8 cellular contexts compared by ENCODE assay signal in the genomic region with DNA sequence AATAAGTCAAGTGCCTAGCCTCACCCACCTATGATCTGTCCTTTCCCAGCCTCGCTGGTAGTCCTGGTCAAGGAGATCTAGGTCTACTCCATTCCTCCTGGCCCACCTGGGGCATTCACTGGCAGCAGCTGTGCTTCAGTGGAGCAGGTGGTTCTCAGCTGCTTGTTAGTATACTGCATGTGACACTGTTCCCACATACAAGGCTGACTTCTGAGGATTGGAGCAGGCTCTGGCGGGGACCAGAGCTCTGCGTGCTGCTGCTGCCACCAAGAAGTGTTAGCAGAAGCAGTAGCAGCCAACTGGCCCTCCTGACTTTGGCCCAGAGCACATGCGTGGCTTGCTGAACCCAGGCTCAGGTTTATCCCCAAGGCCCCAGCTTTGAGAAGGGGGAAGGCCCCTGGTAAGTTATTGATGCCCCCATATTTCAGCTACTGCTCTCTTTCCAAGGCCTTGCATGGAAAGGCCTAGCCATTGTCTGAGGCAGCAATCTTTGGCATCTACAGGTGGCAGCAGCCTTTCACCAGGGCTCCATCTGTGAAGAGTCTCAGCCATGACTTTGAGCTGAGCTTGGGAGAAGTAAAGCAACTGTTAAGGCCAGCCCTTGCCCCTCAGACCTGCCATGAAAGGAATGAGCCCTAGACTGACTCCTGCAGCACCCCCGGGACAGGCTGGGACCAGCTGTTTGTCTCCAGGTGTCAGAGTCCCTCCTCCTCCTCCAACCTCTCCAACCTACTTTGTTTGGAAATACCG. TPM values are rescaled to one million over a fixed set of nuclear protein-coding genes. Genes with fewer than 3 reads are reported as not detected.
DNase-seq lines count a peak whose midpoint lies in the region; ATAC-seq and TF ChIP-seq lines count a peak whose summit lies in the region.
"Had no signal": no experiment of that assay in that cellular context is flagged by ENCODE, and none has a peak within 500 bp of the region (broad histone marks: within the 10 kb centered on the region; RNA-seq: fewer than 3 reads in every experiment).

No MANE protein-coding gene starts in this region.

- WGBS in liver: 84% methylated on average over 6 of the region's 6 CpGs
- 66% methylated on average over 6 of the region's 6 CpGs for WGBS in urinary bladder

- H3K9me3 ChIP-seq in liver (ENCODE audit: control insufficient read depth in 4 of 4, low read length in 3 of 4): no peaks in the 10 kb centered on the region

- no peaks in the 10 kb centered on the region for H3K27me3 ChIP-seq in liver (ENCODE audit: control insufficient read depth in 4 of 4, insufficient read depth in 4 of 4, low read length in 3 of 4)

- H3K4me1 Mint-ChIP-seq in activated naive CD8-positive, alpha-beta T cell (ENCODE audit: low read depth): peaks cover 83% of the 10 kb centered on the region
- H3K4me1 Mint-ChIP-seq in activated naive CD8-positive, alpha-beta T cell treated with anti-CD3 and anti-CD28 coated beads, Interleukin-2, amount 50 U/mL, for 24 hours: peaks cover 60% of the 10 kb centered on the region

- TF ChIP-seq CTCF in liver (IDR thresholded peaks at IDR 0.05; ENCODE audit: low read depth, low read length, missing input control): no peak

- ATAC-seq in activated naive CD8-positive, alpha-beta T cell treated with anti-CD3 and anti-CD28 coated beads, Interleukin-2, amount 50 U/mL, for 24 hours: no peak
- ATAC-seq in GM18867 (IDR thresholded peaks at IDR 0.05; ENCODE audit: unreplicated experiment) (no peak), GM18873 (IDR thresholded peaks at IDR 0.05; ENCODE audit: low FRiP score, unreplicated experiment) (no peak)

- H3K9me3 Mint-ChIP-seq in activated naive CD8-positive, alpha-beta T cell (ENCODE audit: low read depth): no peaks in the 10 kb centered on the region
- no peaks in the 10 kb centered on the region for H3K9me3 Mint-ChIP-seq in activated naive CD8-positive, alpha-beta T cell treated with anti-CD3 and anti-CD28 coated beads, Interleukin-2, amount 50 U/mL, for 24 hours

- H3K4me1 ChIP-seq in liver (ENCODE audit: control insufficient read depth in 4 of 4, insufficient read depth in 4 of 4, low read length in 3 of 4) (peaks cover 18 to 42% (median 21%) of the 10 kb centered on the region in 4 donors), urinary bladder (ENCODE audit: insufficient read depth) (no peaks in the 10 kb centered on the region)

- H3K4me3 Mint-ChIP-seq in activated naive CD8-positive, alpha-beta T cell: no peak overlapping the region
- no peak overlapping the region for H3K4me3 Mint-ChIP-seq in activated naive CD8-positive, alpha-beta T cell treated with anti-CD3 and anti-CD28 coated beads, Interleukin-2, amount 50 U/mL, for 24 hours

- no peak for DNase-seq in activated naive CD8-positive, alpha-beta T cell treated with anti-CD3 and anti-CD28 coated beads, Interleukin-2, amount 50 U/mL, for 24 hours
- DNase-seq: PC-3 had no signal

- peaks cover 6% of the 10 kb centered on the region for H3K36me3 Mint-ChIP-seq in activated naive CD8-positive, alpha-beta T cell
- peaks cover 17% of the 10 kb centered on the region for H3K36me3 Mint-ChIP-seq in activated naive CD8-positive, alpha-beta T cell treated with anti-CD3 and anti-CD28 coated beads, Interleukin-2, amount 50 U/mL, for 24 hours (ENCODE audit: low read depth)

- H3K27ac ChIP-seq in liver (ENCODE audit: low read depth in 1 of 2, low read length in 2 of 2) (peak overlapping the region; percentile 86 to 97), urinary bladder (ENCODE audit: low read depth) (peak overlapping the region; percentile 75)
- H3K27ac ChIP-seq: C4-2B had no signal

- H3K9ac ChIP-seq in liver (ENCODE audit: low read depth in 1 of 2, low read length in 2 of 2): no peak overlapping the region

- peak overlapping the region; percentile 78 for H3K27ac Mint-ChIP-seq in activated naive CD8-positive, alpha-beta T cell
- no peak overlapping the region for H3K27ac Mint-ChIP-seq in activated naive CD8-positive, alpha-beta T cell treated with anti-CD3 and anti-CD28 coated beads, Interleukin-2, amount 50 U/mL, for 24 hours

- H3K27me3 Mint-ChIP-seq in activated naive CD8-positive, alpha-beta T cell: no peaks in the 10 kb centered on the region
- no peaks in the 10 kb centered on the region for H3K27me3 Mint-ChIP-seq in activated naive CD8-positive, alpha-beta T cell treated with anti-CD3 and anti-CD28 coated beads, Interleukin-2, amount 50 U/mL, for 24 hours

- TF ChIP-seq RAD21 in liver (IDR thresholded peaks at IDR 0.05): no peak

- H3K4me3 ChIP-seq in liver (ENCODE audit: low read depth in 1 of 3, low read length in 3 of 3): no peak overlapping the region
- H3K4me3 ChIP-seq in urinary bladder (ENCODE audit: low read depth, low read length): no peak overlapping the region

- H3K36me3 ChIP-seq in liver (ENCODE audit: control insufficient read depth in 4 of 4, insufficient read depth in 3 of 4, low read depth in 1 of 4, low read length in 3 of 4): peaks cover 18 to 48% (median 37%) of the 10 kb centered on the region in 4 donors
- no peaks in the 10 kb centered on the region for H3K36me3 ChIP-seq in urinary bladder (ENCODE audit: insufficient read depth)

TF ChIP-seq in liver, 16 proteins besides CTCF, POLR2A, EP300 and RAD21 (continues in another document):
- TF ChIP-seq JUND (IDR thresholded peaks at IDR 0.05) (no peak), YY1 (IDR thresholded peaks at IDR 0.05) (no peak), FOXA1 (IDR thresholded peaks at IDR 0.05) (no peak), GABPA (IDR thresholded peaks at IDR 0.05 in 1 of 2, conservative IDR thresholded peaks at IDR 0.05 in 1 of 2) (no peak), HNF4A (conservative IDR thresholded peaks at IDR 0.05) (no peak), FOXA2 (IDR thresholded peaks at IDR 0.05) (no peak), SP1 (IDR thresholded peaks at IDR 0.05) (no peak), HNF4G (IDR thresholded peaks at IDR 0.05) (no peak), TAF1 (conservative IDR thresholded peaks at IDR 0.05) (no peak), NR2F2 (IDR thresholded peaks at IDR 0.05) (no peak)
- TF ChIP-seq, protein P1, sequence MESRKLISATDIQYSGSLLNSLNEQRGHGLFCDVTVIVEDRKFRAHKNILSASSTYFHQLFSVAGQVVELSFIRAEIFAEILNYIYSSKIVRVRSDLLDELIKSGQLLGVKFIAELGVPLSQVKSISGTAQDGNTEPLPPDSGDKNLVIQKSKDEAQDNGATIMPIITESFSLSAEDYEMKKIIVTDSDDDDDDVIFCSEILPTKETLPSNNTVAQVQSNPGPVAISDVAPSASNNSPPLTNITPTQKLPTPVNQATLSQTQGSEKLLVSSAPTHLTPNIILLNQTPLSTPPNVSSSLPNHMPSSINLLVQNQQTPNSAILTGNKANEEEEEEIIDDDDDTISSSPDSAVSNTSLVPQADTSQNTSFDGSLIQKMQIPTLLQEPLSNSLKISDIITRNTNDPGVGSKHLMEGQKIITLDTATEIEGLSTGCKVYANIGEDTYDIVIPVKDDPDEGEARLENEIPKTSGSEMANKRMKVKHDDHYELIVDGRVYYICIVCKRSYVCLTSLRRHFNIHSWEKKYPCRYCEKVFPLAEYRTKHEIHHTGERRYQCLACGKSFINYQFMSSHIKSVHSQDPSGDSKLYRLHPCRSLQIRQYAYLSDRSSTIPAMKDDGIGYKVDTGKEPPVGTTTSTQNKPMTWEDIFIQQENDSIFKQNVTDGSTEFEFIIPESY (IDR thresholded peaks at IDR 0.05): no peak
- TF ChIP-seq, protein P2, sequence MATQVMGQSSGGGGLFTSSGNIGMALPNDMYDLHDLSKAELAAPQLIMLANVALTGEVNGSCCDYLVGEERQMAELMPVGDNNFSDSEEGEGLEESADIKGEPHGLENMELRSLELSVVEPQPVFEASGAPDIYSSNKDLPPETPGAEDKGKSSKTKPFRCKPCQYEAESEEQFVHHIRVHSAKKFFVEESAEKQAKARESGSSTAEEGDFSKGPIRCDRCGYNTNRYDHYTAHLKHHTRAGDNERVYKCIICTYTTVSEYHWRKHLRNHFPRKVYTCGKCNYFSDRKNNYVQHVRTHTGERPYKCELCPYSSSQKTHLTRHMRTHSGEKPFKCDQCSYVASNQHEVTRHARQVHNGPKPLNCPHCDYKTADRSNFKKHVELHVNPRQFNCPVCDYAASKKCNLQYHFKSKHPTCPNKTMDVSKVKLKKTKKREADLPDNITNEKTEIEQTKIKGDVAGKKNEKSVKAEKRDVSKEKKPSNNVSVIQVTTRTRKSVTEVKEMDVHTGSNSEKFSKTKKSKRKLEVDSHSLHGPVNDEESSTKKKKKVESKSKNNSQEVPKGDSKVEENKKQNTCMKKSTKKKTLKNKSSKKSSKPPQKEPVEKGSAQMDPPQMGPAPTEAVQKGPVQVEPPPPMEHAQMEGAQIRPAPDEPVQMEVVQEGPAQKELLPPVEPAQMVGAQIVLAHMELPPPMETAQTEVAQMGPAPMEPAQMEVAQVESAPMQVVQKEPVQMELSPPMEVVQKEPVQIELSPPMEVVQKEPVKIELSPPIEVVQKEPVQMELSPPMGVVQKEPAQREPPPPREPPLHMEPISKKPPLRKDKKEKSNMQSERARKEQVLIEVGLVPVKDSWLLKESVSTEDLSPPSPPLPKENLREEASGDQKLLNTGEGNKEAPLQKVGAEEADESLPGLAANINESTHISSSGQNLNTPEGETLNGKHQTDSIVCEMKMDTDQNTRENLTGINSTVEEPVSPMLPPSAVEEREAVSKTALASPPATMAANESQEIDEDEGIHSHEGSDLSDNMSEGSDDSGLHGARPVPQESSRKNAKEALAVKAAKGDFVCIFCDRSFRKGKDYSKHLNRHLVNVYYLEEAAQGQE (IDR thresholded peaks at IDR 0.05): no peak
- TF ChIP-seq, protein P3, sequence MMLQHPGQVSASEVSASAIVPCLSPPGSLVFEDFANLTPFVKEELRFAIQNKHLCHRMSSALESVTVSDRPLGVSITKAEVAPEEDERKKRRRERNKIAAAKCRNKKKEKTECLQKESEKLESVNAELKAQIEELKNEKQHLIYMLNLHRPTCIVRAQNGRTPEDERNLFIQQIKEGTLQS (IDR thresholded peaks at IDR 0.05): no peak
- TF ChIP-seq, protein P4, sequence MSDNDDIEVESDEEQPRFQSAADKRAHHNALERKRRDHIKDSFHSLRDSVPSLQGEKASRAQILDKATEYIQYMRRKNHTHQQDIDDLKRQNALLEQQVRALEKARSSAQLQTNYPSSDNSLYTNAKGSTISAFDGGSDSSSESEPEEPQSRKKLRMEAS (IDR thresholded peaks at IDR 0.05): no peak

RNA-seq across cellular contexts. Expression of a gene that starts 26.5 kb away (rescaled TPM):
- total RNA-seq in liver (10 to 100 TPM; 10.9 to 21.9 TPM), urinary bladder (41.8 TPM)
- polyA plus RNA-seq in liver (10 to 100 TPM; 18.5 to 21.6 TPM), urinary bladder (128 TPM)

RNA-seq across cellular contexts. Expression of a gene that starts 26.9 kb away (rescaled TPM):
- 1 to 10 TPM; 3.4 to 8.4 TPM for total RNA-seq in liver
- polyA plus RNA-seq in liver: 1 to 10 TPM; 4.8 to 6.3 TPM
- 3.1 TPM for total RNA-seq in urinary bladder
- 10.3 TPM for polyA plus RNA-seq in urinary bladder

RNA-seq across cellular contexts. Expression of a gene that starts 45.1 kb away (rescaled TPM):
- 1,000 to 10,000 TPM in 1 of 2 donors, 100 to 1,000 TPM in 1; 631 to 1,505 TPM for total RNA-seq in liver
- polyA plus RNA-seq in liver: 1,000 to 10,000 TPM; 1,126 to 1,337 TPM
- total RNA-seq in urinary bladder: not detected
- 0.84 TPM for polyA plus RNA-seq in urinary bladder
- total RNA-seq: PC-3 had no signal

RNA-seq across cellular contexts. Expression of a gene that starts 56.5 kb away (rescaled TPM):
- total RNA-seq in liver (10 to 100 TPM; 44.6 to 49.9 TPM), urinary bladder (46.5 TPM)
- polyA plus RNA-seq in liver (10 to 100 TPM; 36.3 to 37.7 TPM), urinary bladder (48.0 TPM)

RNA-seq across cellular contexts. Expression of a gene that starts 56.9 kb away (rescaled TPM):
- total RNA-seq in liver (1 to 10 TPM; 3.8 to 5.9 TPM), urinary bladder (2.0 TPM)
- polyA plus RNA-seq in liver (1 to 10 TPM; 2.5 to 2.8 TPM), urinary bladder (3.3 TPM)

Comparison
In these comparisons a context has a peak if more than half of its experiments do, and no peak if none do; other contexts are left out.
1. RNA of a gene that starts 45.1 kb away (total RNA-seq): 631 to 1,505 TPM in liver; not detected in urinary bladder (single experiment); every median in the first group is over 100 times any median in the second.